In genomic region chr6:5499644-5500306, GRCh38 we compare ENCODE assay signal across 11 cellular contexts.
DNase-seq lines count a peak whose midpoint lies in the region; ATAC-seq and TF ChIP-seq lines count a peak whose summit lies in the region.
"Had no signal": no experiment of that assay in that cellular context is flagged by ENCODE, and none has a peak within 500 bp of the region (broad histone marks: within the 10 kb centered on the region; RNA-seq: fewer than 3 reads in every experiment).

No MANE protein-coding gene starts in this region.

- peak; percentile 32 for DNase-seq in Jurkat, Clone E6-1 (ENCODE audit: low read depth, low spot score)
- DNase-seq in natural killer cell treated with Interleukin-12 subunit alpha and Interleukin-12 subunit beta and Interleukin-15 and Interleukin-18, amount 100 ng/mL, for 72 hours (ENCODE audit: low spot score): no peak
- DNase-seq in NCI-H524 treated with DMSO at 0.1 percent for 48 hours (lab: John Stamatoyannopoulos, UW): no peak
- DNase-seq in HEK293T (ENCODE audit: extremely low spot score): no peak
- no peak for DNase-seq in uterus
- DNase-seq: NCI-H187 had no signal

- peak overlapping the region in 4 of 5 experiments; percentile 61 to 86 (median 66) for H3K27ac Mint-ChIP-seq in brain
- H3K27ac Mint-ChIP-seq in natural killer cell treated with Interleukin-12 subunit alpha and Interleukin-12 subunit beta and Interleukin-15 and Interleukin-18, amount 100 ng/mL, for 72 hours: no peak overlapping the region

- H3K4me3 ChIP-seq in BLaER1 treated with 17β-estradiol and CSF1 and Interleukin-3, amounts not matched to agents 10 nM and 100 nM: no peak overlapping the region
- H3K4me3 ChIP-seq in Jurkat, Clone E6-1 (ENCODE audit: low read length): no peak overlapping the region
- no peak overlapping the region for H3K4me3 ChIP-seq in uterus
- H3K4me3 ChIP-seq: cardiac muscle cell had no signal

- CTCF ChIA-PET in HEK293T (lab: Yijun Ruan, JAX): no interaction called here

- H3K4me1 ChIP-seq in BLaER1 treated with 17β-estradiol and CSF1 and Interleukin-3, amounts not matched to agents 10 nM and 100 nM: peaks cover 16 to 37% (median 26%) of the 10 kb centered on the region in 10 experiments; a peak in 18 of 20 replicates
- no peaks in the 10 kb centered on the region for H3K4me1 ChIP-seq in uterus

- H3K27me3 Mint-ChIP-seq in brain: no peaks in the 10 kb centered on the region
- H3K27me3 Mint-ChIP-seq in natural killer cell treated with Interleukin-12 subunit alpha and Interleukin-12 subunit beta and Interleukin-15 and Interleukin-18, amount 100 ng/mL, for 72 hours: no peaks in the 10 kb centered on the region

- H3K36me3 Mint-ChIP-seq in brain: no peaks in the 10 kb centered on the region
- no peaks in the 10 kb centered on the region for H3K36me3 Mint-ChIP-seq in natural killer cell treated with Interleukin-12 subunit alpha and Interleukin-12 subunit beta and Interleukin-15 and Interleukin-18, amount 100 ng/mL, for 72 hours

- peak overlapping the region in 1 of 5 experiments; percentile 65 for H3K4me3 Mint-ChIP-seq in brain
- peak overlapping the region; percentile 4 for H3K4me3 Mint-ChIP-seq in natural killer cell treated with Interleukin-12 subunit alpha and Interleukin-12 subunit beta and Interleukin-15 and Interleukin-18, amount 100 ng/mL, for 72 hours

- no peaks in the 10 kb centered on the region for H3K27me3 ChIP-seq in BLaER1 treated with 17β-estradiol and CSF1 and Interleukin-3, amounts not matched to agents 10 nM and 100 nM
- H3K27me3 ChIP-seq in uterus: no peaks in the 10 kb centered on the region
- H3K27me3 ChIP-seq: cardiac muscle cell had no signal

- H3K9me3 ChIP-seq in BLaER1 treated with 17β-estradiol and CSF1 and Interleukin-3, amounts not matched to agents 10 nM and 100 nM (replicated peaks in 1 of 11): no peaks in the 10 kb centered on the region; a peak in 1 of 22 replicates
- no peaks in the 10 kb centered on the region for H3K9me3 ChIP-seq in uterus

- H3K4me1 Mint-ChIP-seq in brain: peaks cover 54% of the 10 kb centered on the region
- H3K4me1 Mint-ChIP-seq in natural killer cell treated with Interleukin-12 subunit alpha and Interleukin-12 subunit beta and Interleukin-15 and Interleukin-18, amount 100 ng/mL, for 72 hours (ENCODE audit: low read depth in 2 of 2): peaks cover 13 to 21% of the 10 kb centered on the region in 2 donors

- no peak for TF ChIP-seq CTCF in brain (conservative IDR thresholded peaks at IDR 0.05)
- TF ChIP-seq CTCF in uterus (IDR thresholded peaks at IDR 0.05): no peak

- POLR2A ChIA-PET in HEK293T (lab: Yijun Ruan, JAX): no interaction called here

- H3K9ac ChIP-seq in BLaER1 treated with 17β-estradiol and CSF1 and Interleukin-3, amounts not matched to agents 10 nM and 100 nM: no peak overlapping the region

- no peak for ATAC-seq in natural killer cell treated with Interleukin-12 subunit alpha and Interleukin-12 subunit beta and Interleukin-15 and Interleukin-18, amount 100 ng/mL, for 72 hours
- no peak for ATAC-seq in HG03432 (IDR thresholded peaks at IDR 0.05; ENCODE audit: unreplicated experiment)
- ATAC-seq: Panc1 had no signal

- intact Hi-C loops in uterus (cut with DNase I; ENCODE audit: low total_unique reads): no loop called here

- TF ChIP-seq POLR2A in uterus (IDR thresholded peaks at IDR 0.05): no peak

- peaks cover 0 to 5% (median 0%) of the 10 kb centered on the region in 11 experiments; a peak in 3 of 22 replicates for H3K36me3 ChIP-seq in BLaER1 treated with 17β-estradiol and CSF1 and Interleukin-3, amounts not matched to agents 10 nM and 100 nM
- no peaks in the 10 kb centered on the region for H3K36me3 ChIP-seq in uterus
- H3K36me3 ChIP-seq: cardiac muscle cell had no signal

- H3K27ac ChIP-seq in BLaER1 treated with 17β-estradiol and CSF1 and Interleukin-3, amounts not matched to agents 10 nM and 100 nM: no peak overlapping the region
- H3K27ac ChIP-seq in uterus: no peak overlapping the region
- H3K27ac ChIP-seq: cardiac muscle cell had no signal

- H4K20me1 ChIP-seq in BLaER1 treated with 17β-estradiol and CSF1 and Interleukin-3, amounts not matched to agents 10 nM and 100 nM: no peaks in the 10 kb centered on the region

- no peaks in the 10 kb centered on the region for H3K9me3 Mint-ChIP-seq in brain
- H3K9me3 Mint-ChIP-seq in natural killer cell treated with Interleukin-12 subunit alpha and Interleukin-12 subunit beta and Interleukin-15 and Interleukin-18, amount 100 ng/mL, for 72 hours: no peaks in the 10 kb centered on the region

- H3K4me2 ChIP-seq in BLaER1 treated with 17β-estradiol and CSF1 and Interleukin-3, amounts not matched to agents 10 nM and 100 nM: peak overlapping the region in 7 of 11 experiments; percentile 56 to 78 (median 67); a peak in 12 of 22 replicates

TF ChIP-seq in HEK293T, 16 proteins besides CTCF, POLR2A, EP300 and RAD21:
- TF ChIP-seq ELF4 (IDR thresholded peaks at IDR 0.05) (no peak), FOXK2 (IDR thresholded peaks at IDR 0.05) (no peak), NFRKB (IDR thresholded peaks at IDR 0.05) (no peak), HDGF (IDR thresholded peaks at IDR 0.05; ENCODE audit: borderline replicate concordance) (no peak), SUZ12 (IDR thresholded peaks at IDR 0.05) (no peak), ARNT (IDR thresholded peaks at IDR 0.05) (no peak), FOXM1 (IDR thresholded peaks at IDR 0.05; ENCODE audit: borderline replicate concordance) (no peak), FOXA1 (IDR thresholded peaks at IDR 0.05) (no peak), BHLHE40 (IDR thresholded peaks at IDR 0.05; ENCODE audit: borderline replicate concordance) (no peak), SP1 (IDR thresholded peaks at IDR 0.05) (no peak), LEF1 (IDR thresholded peaks at IDR 0.05; ENCODE audit: borderline replicate concordance) (no peak)
- TF ChIP-seq, protein P1, sequence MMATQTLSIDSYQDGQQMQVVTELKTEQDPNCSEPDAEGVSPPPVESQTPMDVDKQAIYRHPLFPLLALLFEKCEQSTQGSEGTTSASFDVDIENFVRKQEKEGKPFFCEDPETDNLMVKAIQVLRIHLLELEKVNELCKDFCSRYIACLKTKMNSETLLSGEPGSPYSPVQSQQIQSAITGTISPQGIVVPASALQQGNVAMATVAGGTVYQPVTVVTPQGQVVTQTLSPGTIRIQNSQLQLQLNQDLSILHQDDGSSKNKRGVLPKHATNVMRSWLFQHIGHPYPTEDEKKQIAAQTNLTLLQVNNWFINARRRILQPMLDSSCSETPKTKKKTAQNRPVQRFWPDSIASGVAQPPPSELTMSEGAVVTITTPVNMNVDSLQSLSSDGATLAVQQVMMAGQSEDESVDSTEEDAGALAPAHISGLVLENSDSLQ (IDR thresholded peaks at IDR 0.05): no peak

Comparison
In these comparisons a context has a peak if more than half of its experiments do, and no peak if none do; other contexts are left out.
1. H3K27ac Mint-ChIP-seq: peak in brain (4 of 5); none in natural killer cell treated with Interleukin-12 subunit alpha and Interleukin-12 subunit beta and Interleukin-15 and Interleukin-18, amount 100 ng/mL, for 72 hours (0 of 2).